In genomic region chr3:44210967-44211366, GRCh38 we compare ENCODE assay signal across 12 cellular contexts. TPM values are rescaled to one million over a fixed set of nuclear protein-coding genes. Genes with fewer than 3 reads are reported as not detected.
"Had no signal": no experiment of that assay in that cellular context is flagged by ENCODE, and none has a peak within 500 bp of the region (broad histone marks: within the 10 kb centered on the region; RNA-seq: fewer than 3 reads in every experiment).

No MANE protein-coding gene starts in this region.

- H3K4me3 ChIP-seq: GM23248, GM23338, HAP-1 had no signal

- H3K36me3 ChIP-seq: HAP-1 had no signal

- H3K4me2 ChIP-seq: GM23338 had no signal

- H3K4me1 ChIP-seq: HAP-1 had no signal

- ATAC-seq: GM23338, HCT116 had no signal

- H3K9me3 ChIP-seq: HAP-1 had no signal

- FAIRE-seq: H1, H54 had no signal

- H3K9ac ChIP-seq: GM23248 had no signal

- H3K27ac ChIP-seq: GM23248 had no signal

- DNase-seq: GM23248, GOT3, H7, H9, HCEC 1CT, HFFc6 had no signal

- H2AFZ ChIP-seq: GM23248, GM23338 had no signal

RNA-seq across cellular contexts. Expression of gene TOPAZ1, which starts 30.7 kb away (rescaled TPM):
- total RNA-seq: GM23248, GM23338, H1, H4, H7, H9, HFFc6 had no signal
- polyA plus RNA-seq: GM23248, GM23338, H1 had no signal
